31 cellular contexts compared by ENCODE assay signal in genomic region chr6:133802861-133803260, GRCh38.
"Had no signal": no experiment of that assay in that cellular context is flagged by ENCODE, and none has a peak within 500 bp of the region (broad histone marks: within the 10 kb centered on the region; RNA-seq: fewer than 3 reads in every experiment).

No MANE protein-coding gene starts in this region.

- H3K27ac ChIP-seq: cardiac muscle cell, SJCRH30, SK-N-MC, WERI-Rb-1 had no signal

- ATAC-seq: activated CD8-positive, alpha-beta memory T cell treated with anti-CD3 and anti-CD28 coated beads, Interleukin-2, amount 10 ng/mL, durations not matched to agents 7 days and 5 days; activated T-cell treated with anti-CD3 and anti-CD28 coated beads, Interleukin-2, amount 50 U/mL, for 72 hours; activated T-helper 17 cell treated with anti-CD3 and anti-CD28 coated beads, Interleukin-2, amount 50 U/mL, for 72 hours; Panc1 had no signal

- H3K4me1 ChIP-seq: SJCRH30 had no signal

- H3K4me3 ChIP-seq: cardiac muscle cell, SJCRH30, SK-N-MC had no signal

- H3K9me3 ChIP-seq: SJCRH30 had no signal

- H3K27me3 ChIP-seq: SJCRH30 had no signal

- DNase-seq: activated CD4-positive, alpha-beta memory T cell treated with anti-CD3 and anti-CD28 coated beads, Interleukin-2, amount 10 ng/mL, durations not matched to agents 7 days and 5 days; activated CD4-positive, alpha-beta T cell treated with anti-CD3 and anti-CD28 coated beads for 1 hour; activated CD4-positive, alpha-beta T cell treated with anti-CD3 and anti-CD28 coated beads for 48 hours; activated CD4-positive, CD25-positive, alpha-beta regulatory T cell; activated CD8-positive, alpha-beta memory T cell treated with anti-CD3 and anti-CD28 coated beads for 24 hours; activated CD8-positive, alpha-beta memory T cell treated with anti-CD3 and anti-CD28 coated beads, Interleukin-2, amount 10 ng/mL, durations not matched to agents 7 days and 5 days; activated CD8-positive, alpha-beta memory T cell treated with anti-CD3 and anti-CD28 coated beads, Interleukin-2, amount 50 U/mL, for 48 hours; activated effector memory CD4-positive, alpha-beta T cell treated with anti-CD3 and anti-CD28 coated beads, Interleukin-2, amount 50 U/mL, for 16 hours; activated naive CD4-positive, alpha-beta T cell; activated naive CD4-positive, alpha-beta T cell treated with anti-CD3 and anti-CD28 coated beads, Interleukin-2, amount 50 U/mL, for 16 hours; activated naive CD8-positive, alpha-beta T cell treated with anti-CD3 and anti-CD28 coated beads for 36 hours; activated T-cell treated with anti-CD3 and anti-CD28 coated beads, Interleukin-2, amount 50 U/mL, for 72 hours; amniotic stem cell; aorta; Kasumi-1; KG1; NCI-H1105; NCI-H1417 treated with DMSO at 0.1 percent for 48 hours; NCI-H1694; NCI-H1930; NCI-H2081 treated with DMSO at 0.1 percent for 48 hours; NCI-H345; NCI-H524 treated with DMSO at 0.1 percent for 48 hours; SHP77; SJCRH30; T1000; WERI-Rb-1 had no signal

- H3K36me3 ChIP-seq: cardiac muscle cell, SJCRH30, WERI-Rb-1 had no signal
